Comparison of ENCODE assay signal across 27 cellular contexts in genomic region chr12:48532601-48533000, GRCh38. TPM values are rescaled to one million over a fixed set of nuclear protein-coding genes. Genes with fewer than 3 reads are reported as not detected.
"Had no signal": no experiment of that assay in that cellular context is flagged by ENCODE, and none has a peak within 500 bp of the region (broad histone marks: within the 10 kb centered on the region; RNA-seq: fewer than 3 reads in every experiment).

No MANE protein-coding gene starts in this region.

- H3K27ac ChIP-seq: VCaP had no signal

- H3K4me3 Mint-ChIP-seq: activated CD8-positive, alpha-beta memory T cell treated with anti-CD3 and anti-CD28 coated beads, Interleukin-2, amount 10 ng/mL, durations not matched to agents 7 days and 5 days; activated T-cell treated with anti-CD3 and anti-CD28 coated beads, Interleukin-2, amount 50 U/mL, for 24 hours; activated T-helper 17 cell treated with anti-CD3 and anti-CD28 coated beads, Interleukin-2, amount 50 U/mL, for 72 hours; brain; central memory CD8-positive, alpha-beta T cell had no signal

- H3K27ac Mint-ChIP-seq: activated CD8-positive, alpha-beta memory T cell treated with anti-CD3 and anti-CD28 coated beads, Interleukin-2, amount 10 ng/mL, durations not matched to agents 7 days and 5 days; activated T-cell treated with anti-CD3 and anti-CD28 coated beads, Interleukin-2, amount 50 U/mL, for 24 hours; activated T-helper 17 cell treated with anti-CD3 and anti-CD28 coated beads, Interleukin-2, amount 50 U/mL, for 72 hours; brain had no signal

- H3K4me3 ChIP-seq: K562 had no signal

- H3K4me1 Mint-ChIP-seq: brain; central memory CD8-positive, alpha-beta T cell had no signal

- H3K36me3 Mint-ChIP-seq: activated CD8-positive, alpha-beta memory T cell treated with anti-CD3 and anti-CD28 coated beads, Interleukin-2, amount 10 ng/mL, durations not matched to agents 7 days and 5 days; brain had no signal

- DNase-seq: activated CD4-positive, alpha-beta T cell treated with anti-CD3 and anti-CD28 coated beads, Interleukin-2, amount 50 U/mL, for 1 hour; activated CD4-positive, CD25-positive, alpha-beta regulatory T cell; activated CD8-positive, alpha-beta memory T cell treated with anti-CD3 and anti-CD28 coated beads, Interleukin-2, amount 10 ng/mL, durations not matched to agents 7 days and 5 days; activated gamma-delta T cell; activated T-cell treated with anti-CD3 and anti-CD28 coated beads, Interleukin-2, amount 50 U/mL, for 24 hours; amygdala; cortex of kidney; Karpas-422; MM.1S; NCI-H1105; NCI-H1436; NCI-H1694 treated with DMSO at 0.1 percent for 48 hours; NCI-H2029 treated with DMSO at 0.1 percent for 48 hours; NCI-H345; NCI-H510A; NCI-H526 treated with DMSO at 0.1 percent for 48 hours; NCI-H82; SHP77; T-helper 2 cell; T1000 had no signal

- H3K27me3 Mint-ChIP-seq: activated T-cell treated with anti-CD3 and anti-CD28 coated beads, Interleukin-2, amount 50 U/mL, for 24 hours; activated T-helper 17 cell treated with anti-CD3 and anti-CD28 coated beads, Interleukin-2, amount 50 U/mL, for 72 hours; central memory CD8-positive, alpha-beta T cell had no signal

- H3K9me3 Mint-ChIP-seq: activated T-cell treated with anti-CD3 and anti-CD28 coated beads, Interleukin-2, amount 50 U/mL, for 24 hours; activated T-helper 17 cell treated with anti-CD3 and anti-CD28 coated beads, Interleukin-2, amount 50 U/mL, for 72 hours; central memory CD8-positive, alpha-beta T cell had no signal

- ATAC-seq: activated CD8-positive, alpha-beta memory T cell treated with anti-CD3 and anti-CD28 coated beads, Interleukin-2, amount 10 ng/mL, durations not matched to agents 7 days and 5 days; activated T-helper 17 cell treated with anti-CD3 and anti-CD28 coated beads, Interleukin-2, amount 50 U/mL, for 72 hours; K562 had no signal

RNA-seq across cellular contexts. Expression of gene OR8S1, which starts 7.2 kb away (rescaled TPM):
- total RNA-seq: activated CD8-positive, alpha-beta memory T cell treated with anti-CD3 and anti-CD28 coated beads, Interleukin-2, amount 10 ng/mL, durations not matched to agents 7 days and 5 days; activated T-helper 17 cell treated with anti-CD3 and anti-CD28 coated beads, Interleukin-2, amount 50 U/mL, for 72 hours; astrocyte; K562; SK-MEL-5 had no signal
- polyA plus RNA-seq: K562 had no signal

RNA-seq across cellular contexts. Expression of gene LALBA, which starts 37.2 kb away (rescaled TPM):
- total RNA-seq: activated CD8-positive, alpha-beta memory T cell treated with anti-CD3 and anti-CD28 coated beads, Interleukin-2, amount 10 ng/mL, durations not matched to agents 7 days and 5 days; activated T-helper 17 cell treated with anti-CD3 and anti-CD28 coated beads, Interleukin-2, amount 50 U/mL, for 72 hours; astrocyte; K562; SK-MEL-5 had no signal

RNA-seq across cellular contexts. Expression of gene C12orf54, which starts 50.3 kb away (rescaled TPM):
- total RNA-seq: activated CD8-positive, alpha-beta memory T cell treated with anti-CD3 and anti-CD28 coated beads, Interleukin-2, amount 10 ng/mL, durations not matched to agents 7 days and 5 days; activated T-helper 17 cell treated with anti-CD3 and anti-CD28 coated beads, Interleukin-2, amount 50 U/mL, for 72 hours; K562; SK-MEL-5 had no signal
- polyA plus RNA-seq: K562 had no signal
